In the genomic region with DNA sequence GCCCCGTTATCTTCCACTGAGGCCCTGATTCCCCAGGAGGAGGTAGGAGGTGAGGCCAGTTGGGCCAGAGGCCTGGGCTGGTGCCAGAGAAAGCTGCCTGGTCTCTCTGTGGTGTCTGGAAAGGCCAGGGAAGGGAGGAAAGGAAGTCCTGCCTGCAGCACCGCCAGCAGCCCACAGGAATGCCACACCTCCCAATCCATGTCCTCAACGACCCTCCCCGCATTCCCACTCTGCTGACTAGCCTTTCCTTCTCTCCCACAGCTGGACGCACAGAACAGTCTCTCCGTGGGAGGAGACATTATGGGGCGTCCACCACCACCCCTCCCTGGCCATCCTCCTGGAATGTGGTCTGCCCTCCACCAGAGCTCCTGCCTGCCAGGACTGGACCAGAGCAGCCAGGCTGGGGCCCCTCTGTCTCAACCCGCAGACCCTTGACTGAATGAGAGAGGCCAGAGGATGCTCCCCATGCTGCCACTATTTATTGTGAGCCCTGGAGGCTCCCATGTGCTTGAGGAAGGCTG, we compare ENCODE assay signal across 10 cellular contexts. TPM values are rescaled to one million over a fixed set of nuclear protein-coding genes. Genes with fewer than 3 reads are reported as not detected.
A peak's percentile ranks its signal among the peaks of the same experiment; 100 is the strongest.
DNase-seq lines count a peak whose midpoint lies in the region; ATAC-seq and TF ChIP-seq lines count a peak whose summit lies in the region.
"Had no signal": no experiment of that assay in that cellular context is flagged by ENCODE, and none has a peak within 500 bp of the region (broad histone marks: within the 10 kb centered on the region; RNA-seq: fewer than 3 reads in every experiment).

No MANE protein-coding gene starts in this region.

- peaks cover 13 to 30% (median 19%) of the 10 kb centered on the region in 4 donors for H3K36me3 ChIP-seq in liver (ENCODE audit: control insufficient read depth in 4 of 4, insufficient read depth in 3 of 4, low read depth in 1 of 4, low read length in 3 of 4)
- peaks cover 47 to 67% (median 58%) of the 10 kb centered on the region in 4 donors for H3K36me3 ChIP-seq in stomach

- no peak for TF ChIP-seq POLR2A in stomach (IDR thresholded peaks at IDR 0.05)

- DNase-seq in HS-27A (ENCODE audit: low read depth): peak; percentile 48
- DNase-seq in dermis blood vessel endothelial cell: peak; percentile 30
- peak; percentile 58 for DNase-seq in stomach
- DNase-seq in hypothalamus (lab: John Stamatoyannopoulos, UW): no peak
- DNase-seq in DMS 273 (lab: John Stamatoyannopoulos, UW; ENCODE audit: unreplicated experiment): no peak
- DNase-seq: activated CD4-positive, alpha-beta T cell treated with anti-CD3 and anti-CD28 coated beads, Interleukin-2, amount 50 U/mL, for 48 hours had no signal

- intact Hi-C loops in stomach (cut with DNase I; ENCODE audit: low total_unique reads): loop anchor here (5.0 kb wide), 1 partner anchor 54 kb away; the partner anchor contains the start of gene AHCYL1

- peak in 1 of 2 donors; percentile 3 for TF ChIP-seq RAD21 in liver (IDR thresholded peaks at IDR 0.05)

- no peak overlapping the region for H3K4me3 ChIP-seq in liver (ENCODE audit: low read depth in 1 of 3, low read length in 3 of 3)
- H3K4me3 ChIP-seq in stomach: peak overlapping the region in 1 of 4 donors; percentile 10

- H3K27me3 ChIP-seq in liver (ENCODE audit: control insufficient read depth in 4 of 4, insufficient read depth in 4 of 4, low read length in 3 of 4) (no peaks in the 10 kb centered on the region), stomach (no peaks in the 10 kb centered on the region)

- TF ChIP-seq EP300 in stomach (IDR thresholded peaks at IDR 0.05): no peak

- H3K27ac ChIP-seq in liver (ENCODE audit: low read depth in 1 of 2, low read length in 2 of 2): peak overlapping the region; percentile 55 to 69
- peak overlapping the region; percentile 10 to 87 (median 81) for H3K27ac ChIP-seq in stomach

- 71% methylated on average over 8 of the region's 8 CpGs for WGBS in liver
- WGBS in stomach, 5 donors: 41 to 65% (median 57%) methylated on average over 6 to 8 of the region's 8 CpGs

- H3K9me3 ChIP-seq in liver (ENCODE audit: control insufficient read depth in 4 of 4, low read length in 3 of 4) (no peaks in the 10 kb centered on the region), stomach (no peaks in the 10 kb centered on the region)

- TF ChIP-seq CTCF in liver (IDR thresholded peaks at IDR 0.05; ENCODE audit: low read depth, low read length, missing input control) (no peak), stomach (IDR thresholded peaks at IDR 0.05) (no peak)

- H3K9ac ChIP-seq in liver (ENCODE audit: low read depth in 1 of 2, low read length in 2 of 2): no peak overlapping the region

- ATAC-seq in HG02678 (IDR thresholded peaks at IDR 0.05; ENCODE audit: unreplicated experiment): no peak
- ATAC-seq in HG03439 (IDR thresholded peaks at IDR 0.05; ENCODE audit: unreplicated experiment): no peak
- ATAC-seq: stimulated activated memory B cell treated with anti-CD40 and anti-IgM and Interleukin-4, amounts not matched to agents 10 μg/mL and 1 μg/mL and 100 μg/mL, for 72 hours had no signal

- H3K4me1 ChIP-seq in liver (ENCODE audit: control insufficient read depth in 4 of 4, insufficient read depth in 4 of 4, low read length in 3 of 4) (peaks cover 30 to 48% (median 40%) of the 10 kb centered on the region in 4 donors), stomach (peaks cover 51 to 86% (median 63%) of the 10 kb centered on the region in 4 donors)

TF ChIP-seq in liver, 16 proteins besides CTCF, POLR2A, EP300 and RAD21:
- TF ChIP-seq NR2F2 (IDR thresholded peaks at IDR 0.05) (no peak), EGR1 (IDR thresholded peaks at IDR 0.05; ENCODE audit: low read depth in 2 of 2) (no peak), YY1 (IDR thresholded peaks at IDR 0.05) (no peak), SP1 (IDR thresholded peaks at IDR 0.05) (no peak), JUND (IDR thresholded peaks at IDR 0.05) (no peak), GABPA (IDR thresholded peaks at IDR 0.05 in 1 of 2, conservative IDR thresholded peaks at IDR 0.05 in 1 of 2) (no peak), FOXA2 (IDR thresholded peaks at IDR 0.05) (no peak), HNF4A (conservative IDR thresholded peaks at IDR 0.05) (no peak), RXRA (IDR thresholded peaks at IDR 0.05) (no peak), TAF1 (conservative IDR thresholded peaks at IDR 0.05) (no peak)
- TF ChIP-seq, protein P1, sequence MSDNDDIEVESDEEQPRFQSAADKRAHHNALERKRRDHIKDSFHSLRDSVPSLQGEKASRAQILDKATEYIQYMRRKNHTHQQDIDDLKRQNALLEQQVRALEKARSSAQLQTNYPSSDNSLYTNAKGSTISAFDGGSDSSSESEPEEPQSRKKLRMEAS (IDR thresholded peaks at IDR 0.05): no peak
- TF ChIP-seq, protein P2, sequence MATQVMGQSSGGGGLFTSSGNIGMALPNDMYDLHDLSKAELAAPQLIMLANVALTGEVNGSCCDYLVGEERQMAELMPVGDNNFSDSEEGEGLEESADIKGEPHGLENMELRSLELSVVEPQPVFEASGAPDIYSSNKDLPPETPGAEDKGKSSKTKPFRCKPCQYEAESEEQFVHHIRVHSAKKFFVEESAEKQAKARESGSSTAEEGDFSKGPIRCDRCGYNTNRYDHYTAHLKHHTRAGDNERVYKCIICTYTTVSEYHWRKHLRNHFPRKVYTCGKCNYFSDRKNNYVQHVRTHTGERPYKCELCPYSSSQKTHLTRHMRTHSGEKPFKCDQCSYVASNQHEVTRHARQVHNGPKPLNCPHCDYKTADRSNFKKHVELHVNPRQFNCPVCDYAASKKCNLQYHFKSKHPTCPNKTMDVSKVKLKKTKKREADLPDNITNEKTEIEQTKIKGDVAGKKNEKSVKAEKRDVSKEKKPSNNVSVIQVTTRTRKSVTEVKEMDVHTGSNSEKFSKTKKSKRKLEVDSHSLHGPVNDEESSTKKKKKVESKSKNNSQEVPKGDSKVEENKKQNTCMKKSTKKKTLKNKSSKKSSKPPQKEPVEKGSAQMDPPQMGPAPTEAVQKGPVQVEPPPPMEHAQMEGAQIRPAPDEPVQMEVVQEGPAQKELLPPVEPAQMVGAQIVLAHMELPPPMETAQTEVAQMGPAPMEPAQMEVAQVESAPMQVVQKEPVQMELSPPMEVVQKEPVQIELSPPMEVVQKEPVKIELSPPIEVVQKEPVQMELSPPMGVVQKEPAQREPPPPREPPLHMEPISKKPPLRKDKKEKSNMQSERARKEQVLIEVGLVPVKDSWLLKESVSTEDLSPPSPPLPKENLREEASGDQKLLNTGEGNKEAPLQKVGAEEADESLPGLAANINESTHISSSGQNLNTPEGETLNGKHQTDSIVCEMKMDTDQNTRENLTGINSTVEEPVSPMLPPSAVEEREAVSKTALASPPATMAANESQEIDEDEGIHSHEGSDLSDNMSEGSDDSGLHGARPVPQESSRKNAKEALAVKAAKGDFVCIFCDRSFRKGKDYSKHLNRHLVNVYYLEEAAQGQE (IDR thresholded peaks at IDR 0.05): no peak
- TF ChIP-seq, protein P3, sequence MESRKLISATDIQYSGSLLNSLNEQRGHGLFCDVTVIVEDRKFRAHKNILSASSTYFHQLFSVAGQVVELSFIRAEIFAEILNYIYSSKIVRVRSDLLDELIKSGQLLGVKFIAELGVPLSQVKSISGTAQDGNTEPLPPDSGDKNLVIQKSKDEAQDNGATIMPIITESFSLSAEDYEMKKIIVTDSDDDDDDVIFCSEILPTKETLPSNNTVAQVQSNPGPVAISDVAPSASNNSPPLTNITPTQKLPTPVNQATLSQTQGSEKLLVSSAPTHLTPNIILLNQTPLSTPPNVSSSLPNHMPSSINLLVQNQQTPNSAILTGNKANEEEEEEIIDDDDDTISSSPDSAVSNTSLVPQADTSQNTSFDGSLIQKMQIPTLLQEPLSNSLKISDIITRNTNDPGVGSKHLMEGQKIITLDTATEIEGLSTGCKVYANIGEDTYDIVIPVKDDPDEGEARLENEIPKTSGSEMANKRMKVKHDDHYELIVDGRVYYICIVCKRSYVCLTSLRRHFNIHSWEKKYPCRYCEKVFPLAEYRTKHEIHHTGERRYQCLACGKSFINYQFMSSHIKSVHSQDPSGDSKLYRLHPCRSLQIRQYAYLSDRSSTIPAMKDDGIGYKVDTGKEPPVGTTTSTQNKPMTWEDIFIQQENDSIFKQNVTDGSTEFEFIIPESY (IDR thresholded peaks at IDR 0.05): no peak

RNA-seq across cellular contexts. Expression of gene CSF1, which starts 18.0 kb away (rescaled TPM):
- 19.6 and 21.1 TPM in 2 replicates for total RNA-seq in dermis blood vessel endothelial cell
- 10 to 100 TPM in 1 of 2 donors, 1 to 10 TPM in 1; 6.3 to 15.2 TPM for total RNA-seq in liver
- 10 to 100 TPM; 11.0 to 11.7 TPM for polyA plus RNA-seq in liver
- total RNA-seq in stomach: 10 to 100 TPM in 4 of 5 donors, 1 to 10 TPM in 1; 9.4 to 82.3 (median 47.1) TPM
- polyA plus RNA-seq in stomach: 1 to 10 TPM; 6.6 to 9.8 (median 9.1) TPM

RNA-seq across cellular contexts. Expression of gene AHCYL1, which starts 55.9 kb away (rescaled TPM):
- total RNA-seq in dermis blood vessel endothelial cell (47.1 and 62.7 TPM in 2 replicates), liver (10 to 100 TPM; 27.1 to 40.7 TPM), stomach (10 to 100 TPM; 31.0 to 76.3 (median 73.4) TPM)
- polyA plus RNA-seq in liver (10 to 100 TPM; 24.9 to 33.5 TPM), stomach (10 to 100 TPM; 33.9 to 58.4 (median 40.8) TPM)

Comparison
In these comparisons a context has a peak if more than half of its experiments do, and no peak if none do; other contexts are left out.
1. DNase-seq: peak in HS-27A (single experiment), dermis blood vessel endothelial cell (single experiment) and stomach (single experiment); none in hypothalamus (0 of 51) and DMS 273 (single experiment).